ENCODE assay signal across 17 cellular contexts in the genomic region with DNA sequence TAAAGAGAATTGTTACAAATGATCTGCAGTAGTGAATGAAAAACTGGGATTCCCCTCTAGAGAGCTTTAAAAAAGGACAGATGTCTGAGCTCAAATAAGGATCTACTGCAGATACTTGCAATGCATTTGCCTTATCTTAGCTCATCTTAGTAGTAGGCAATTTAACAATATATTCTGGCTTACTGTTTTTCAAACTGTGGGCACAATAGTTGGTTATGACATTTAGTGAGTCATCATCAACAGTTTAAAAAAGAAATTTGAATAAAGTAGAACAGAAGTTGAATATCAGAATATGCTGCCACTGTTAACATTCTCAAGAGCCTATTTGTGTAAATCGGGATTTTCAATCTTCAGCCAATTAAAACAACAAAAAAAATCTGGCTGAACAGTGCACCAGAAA. TPM values are rescaled to one million over a fixed set of nuclear protein-coding genes. Genes with fewer than 3 reads are reported as not detected.
DNase-seq lines count a peak whose midpoint lies in the region; ATAC-seq and TF ChIP-seq lines count a peak whose summit lies in the region.
"Had no signal": no experiment of that assay in that cellular context is flagged by ENCODE, and none has a peak within 500 bp of the region (broad histone marks: within the 10 kb centered on the region; RNA-seq: fewer than 3 reads in every experiment).

No MANE protein-coding gene starts in this region.

- no peaks in the 10 kb centered on the region for H3K36me3 Mint-ChIP-seq in HFFc6 (ENCODE audit: low read depth)
- peaks cover 7% of the 10 kb centered on the region for H3K36me3 Mint-ChIP-seq in activated CD4-positive, alpha-beta T cell treated with anti-CD3 and anti-CD28 coated beads, Interleukin-2, amount 10 ng/mL, durations not matched to agents 7 days and 5 days (ENCODE audit: low read depth)
- H3K36me3 Mint-ChIP-seq: CD8-positive, alpha-beta memory T cell had no signal

- no peak overlapping the region for H3K9ac ChIP-seq in adipocyte (ENCODE audit: low read length)

- no peak overlapping the region for H3K4me3 ChIP-seq in adipocyte (ENCODE audit: low read length)

- peaks cover 33% of the 10 kb centered on the region for H3K4me1 ChIP-seq in adipocyte (ENCODE audit: control insufficient read depth, insufficient read depth, low read length)

- peaks cover 66% of the 10 kb centered on the region for H3K4me1 Mint-ChIP-seq in HFFc6 (ENCODE audit: low read depth)
- H3K4me1 Mint-ChIP-seq in activated CD4-positive, alpha-beta T cell treated with anti-CD3 and anti-CD28 coated beads, Interleukin-2, amount 10 ng/mL, durations not matched to agents 7 days and 5 days, result peaks cover 48% of the 10 kb centered on the region

- no peaks in the 10 kb centered on the region; the same call in none of the 2 replicates for H3K27me3 Mint-ChIP-seq in HFFc6 (ENCODE audit: insufficient read depth)
- peaks cover 58% of the 10 kb centered on the region for H3K27me3 Mint-ChIP-seq in activated CD4-positive, alpha-beta T cell treated with anti-CD3 and anti-CD28 coated beads, Interleukin-2, amount 10 ng/mL, durations not matched to agents 7 days and 5 days
- H3K27me3 Mint-ChIP-seq: central memory CD8-positive, alpha-beta T cell had no signal

- no peaks in the 10 kb centered on the region for H3K27me3 ChIP-seq in adipocyte (replicated peaks; ENCODE audit: control insufficient read depth, insufficient read depth, low read length)

- H3K9me3 ChIP-seq in adipocyte (ENCODE audit: control insufficient read depth, low read length), result no peaks in the 10 kb centered on the region

- no peaks in the 10 kb centered on the region for H3K9me3 Mint-ChIP-seq in HFFc6
- H3K9me3 Mint-ChIP-seq in activated CD4-positive, alpha-beta T cell treated with anti-CD3 and anti-CD28 coated beads, Interleukin-2, amount 10 ng/mL, durations not matched to agents 7 days and 5 days, result no peaks in the 10 kb centered on the region
- H3K9me3 Mint-ChIP-seq: activated naive CD8-positive, alpha-beta T cell treated with anti-CD3 and anti-CD28 coated beads, Interleukin-2, amount 50 U/mL, for 24 hours; CD8-positive, alpha-beta memory T cell; central memory CD8-positive, alpha-beta T cell had no signal

- no peak overlapping the region for H3K4me3 Mint-ChIP-seq in HFFc6
- no peak overlapping the region for H3K4me3 Mint-ChIP-seq in activated CD4-positive, alpha-beta T cell treated with anti-CD3 and anti-CD28 coated beads, Interleukin-2, amount 10 ng/mL, durations not matched to agents 7 days and 5 days
- H3K4me3 Mint-ChIP-seq: activated naive CD8-positive, alpha-beta T cell treated with anti-CD3 and anti-CD28 coated beads, Interleukin-2, amount 50 U/mL, for 24 hours had no signal

- peak; percentile 47 for DNase-seq in A172 (ENCODE audit: low spot score)
- DNase-seq in HFFc6, result peak; percentile 7
- peak; percentile 56 for DNase-seq in adipocyte (ENCODE audit: low read depth)
- peak; percentile 73 for DNase-seq in fibroblast of peridontal ligament (ENCODE audit: extremely low read depth)
- no peak for DNase-seq in stimulated activated CD4-positive, alpha-beta T cell treated with anti-CD3 and anti-CD28 coated beads, Interleukin-15, amount 100 ng/mL, for 24 hours
- no peak for DNase-seq in activated CD4-positive, alpha-beta T cell treated with anti-CD3 and anti-CD28 coated beads, Interleukin-2, amount 10 ng/mL, durations not matched to agents 7 days and 5 days
- DNase-seq: ACHN; activated CD4-positive, alpha-beta T cell treated with anti-CD3 and anti-CD28 coated beads, Interleukin-2, amount 50 U/mL, for 48 hours; activated naive CD8-positive, alpha-beta T cell treated with anti-CD3 and anti-CD28 coated beads, Interleukin-2, amount 50 U/mL, for 24 hours; activated T-cell treated with anti-CD3 and anti-CD28 coated beads, Interleukin-2, amount 50 U/mL, for 48 hours; CD8-positive, alpha-beta memory T cell; glutamatergic neuron; Karpas-422; NCI-H1694 had no signal

- CTCF ChIA-PET in activated CD4-positive, alpha-beta T cell treated with anti-CD3 and anti-CD28 coated beads, Interleukin-2, amount 10 ng/mL, durations not matched to agents 7 days and 5 days (lab: Charles Lee), result interaction anchor here (1.3 kb wide), 1 partner anchor 47 kb away, joined by 3 read pairs; no protein-coding TSS in a partner anchor

- POLR2A ChIA-PET in activated CD4-positive, alpha-beta T cell treated with anti-CD3 and anti-CD28 coated beads, Interleukin-2, amount 10 ng/mL, durations not matched to agents 7 days and 5 days (lab: Charles Lee), result no interaction called here

- ATAC-seq in GM19467 (IDR thresholded peaks at IDR 0.05; ENCODE audit: unreplicated experiment) (no peak), HG02852 (IDR thresholded peaks at IDR 0.05; ENCODE audit: unreplicated experiment) (no peak)
- ATAC-seq: activated naive CD8-positive, alpha-beta T cell treated with anti-CD3 and anti-CD28 coated beads, Interleukin-2, amount 50 U/mL, for 24 hours had no signal

- peak overlapping the region; percentile 14; the same call in 1 of the 2 replicates for H3K27ac Mint-ChIP-seq in HFFc6
- no peak overlapping the region for H3K27ac Mint-ChIP-seq in activated CD4-positive, alpha-beta T cell treated with anti-CD3 and anti-CD28 coated beads, Interleukin-2, amount 10 ng/mL, durations not matched to agents 7 days and 5 days
- H3K27ac Mint-ChIP-seq: activated naive CD8-positive, alpha-beta T cell treated with anti-CD3 and anti-CD28 coated beads, Interleukin-2, amount 50 U/mL, for 24 hours had no signal

- no peaks in the 10 kb centered on the region for H3K36me3 ChIP-seq in adipocyte (ENCODE audit: control insufficient read depth, insufficient read depth, low read length, severe bottlenecking)

- TF ChIP-seq CTCF in HFFc6 (IDR thresholded peaks at IDR 0.05), result no peak

RNA-seq across cellular contexts. Expression of a gene that starts 6.7 kb away (rescaled TPM):
- 166 and 225 TPM in 2 replicates for total RNA-seq in A172 (2014; rRNA removed; shearing (Covaris generic))
- 100 to 1,000 TPM; 274 to 342 (median 322) TPM for total RNA-seq in HFFc6 (2021; fragmentation: NEBNext Ultra II Directional; extraction: Animal tissue kit (Norgen Biotek cat#: 25700))
- 100 to 1,000 TPM; 178 to 218 TPM for total RNA-seq in activated CD4-positive, alpha-beta T cell treated with anti-CD3 and anti-CD28 coated beads, Interleukin-2, amount 10 ng/mL, durations not matched to agents 7 days and 5 days

Comparison
In these comparisons a context has a peak if more than half of its experiments do, and no peak if none do; other contexts are left out.
1. DNase-seq: peak in A172 (single experiment), HFFc6 (single experiment), adipocyte (single experiment) and fibroblast of peridontal ligament (single experiment); none in stimulated activated CD4-positive, alpha-beta T cell treated with anti-CD3 and anti-CD28 coated beads, Interleukin-15, amount 100 ng/mL, for 24 hours (single experiment) and activated CD4-positive, alpha-beta T cell treated with anti-CD3 and anti-CD28 coated beads, Interleukin-2, amount 10 ng/mL, durations not matched to agents 7 days and 5 days (single experiment).